In genomic region chr2:10169581-10169980, GRCh38 we compare ENCODE assay signal across 15 cellular contexts. TPM values are rescaled to one million over a fixed set of nuclear protein-coding genes. Genes with fewer than 3 reads are reported as not detected.
DNase-seq lines count a peak whose midpoint lies in the region; TF ChIP-seq lines count a peak whose summit lies in the region.
"Had no signal": no experiment of that assay in that cellular context is flagged by ENCODE, and none has a peak within 500 bp of the region (broad histone marks: within the 10 kb centered on the region; RNA-seq: fewer than 3 reads in every experiment).

No MANE protein-coding gene starts in this region.

- no peak overlapping the region for H3K9ac ChIP-seq in SK-N-SH

- no peak overlapping the region for H2AFZ ChIP-seq in SK-N-SH (ENCODE audit: low read depth)

- H3K27ac ChIP-seq in SK-N-SH (ENCODE audit: low read depth in 2 of 2, low read length in 1 of 2) (peak overlapping the region; percentile 18 to 37; a peak in 3 of 4 replicates), spleen (no peak overlapping the region), tibial nerve (peak overlapping the region in 2 of 4 donors; percentile 7 to 64), SJCRH30 (no peak overlapping the region)
- H3K27ac ChIP-seq: SK-N-MC, skin epidermis had no signal

- H3K4me3 ChIP-seq in SK-N-SH (ENCODE audit: low read depth in 2 of 2, low read length in 1 of 2) (no peak overlapping the region), spleen (no peak overlapping the region), tibial nerve (no peak overlapping the region), SJCRH30 (no peak overlapping the region)
- H3K4me3 ChIP-seq: SK-N-MC, skin epidermis had no signal

- H3K27me3 ChIP-seq in SK-N-SH (ENCODE audit: insufficient read depth) = no peaks in the 10 kb centered on the region
- H3K27me3 ChIP-seq in spleen (replicated peaks in 1 of 7) = no peaks in the 10 kb centered on the region
- H3K27me3 ChIP-seq in tibial nerve = no peaks in the 10 kb centered on the region
- H3K27me3 ChIP-seq in SJCRH30 = no peaks in the 10 kb centered on the region

- DNase-seq in ELR (ENCODE audit: low read depth) = peak; percentile 48
- peak; percentile 44 for DNase-seq in SK-N-SH
- peak; percentile 14 for DNase-seq in fibroblast of peridontal ligament (ENCODE audit: extremely low read depth)
- DNase-seq in spleen = peak; percentile 50
- no peak for DNase-seq in inferior parietal cortex (ENCODE audit: extremely low spot score)
- DNase-seq in tibial nerve (ENCODE audit: low spot score in 2 of 2) = no peak
- no peak for DNase-seq in SJCRH30
- DNase-seq in nucleus accumbens (lab: John Stamatoyannopoulos, UW) = no peak
- DNase-seq: CD8-positive, alpha-beta memory T cell; cortex of kidney; DMS79 treated with DMSO at 0.1 percent for 48 hours; NCI-H1417; stimulated activated CD4-positive, alpha-beta T cell treated with anti-CD3 and anti-CD28 coated beads, Interleukin-4, amount 100 ng/mL, for 1 hour had no signal

- no peak for TF ChIP-seq POLR2A in spleen (IDR thresholded peaks at IDR 0.05)
- no peak for TF ChIP-seq POLR2A in tibial nerve (IDR thresholded peaks at IDR 0.05)

- H3K4me1 ChIP-seq in SK-N-SH (ENCODE audit: control insufficient read depth in 1 of 2, insufficient read depth in 2 of 2, low read depth in 1 of 2, low read length in 1 of 2) (peaks cover 19 to 64% of the 10 kb centered on the region in 2 experiments; a peak in 3 of 4 replicates), spleen (peaks cover 0 to under 1% (median 0%) of the 10 kb centered on the region in 6 donors), tibial nerve (peaks cover 0 to 18% (median 8%) of the 10 kb centered on the region in 4 donors), SJCRH30 (no peaks in the 10 kb centered on the region)

- 0 out of 2 replicates have a peak overlapping the region, but pooled peaks have one; percentile 20 for H3K4me2 ChIP-seq in SK-N-SH

- no peaks in the 10 kb centered on the region for H3K36me3 ChIP-seq in SK-N-SH (replicated peaks in 1 of 2; ENCODE audit: control insufficient read depth in 1 of 2, insufficient read depth in 2 of 2, low read length in 1 of 2)
- H3K36me3 ChIP-seq in spleen = peaks cover 0 to 62% (median 0%) of the 10 kb centered on the region in 6 donors
- H3K36me3 ChIP-seq in tibial nerve = no peaks in the 10 kb centered on the region
- H3K36me3 ChIP-seq in SJCRH30 = no peaks in the 10 kb centered on the region

- no peaks in the 10 kb centered on the region for H3F3A ChIP-seq in SK-N-SH (replicated peaks; ENCODE audit: insufficient read depth)

- no peaks in the 10 kb centered on the region for H3K79me2 ChIP-seq in SK-N-SH (ENCODE audit: insufficient read depth)

- H3K9me3 ChIP-seq in SK-N-SH = no peaks in the 10 kb centered on the region
- H3K9me3 ChIP-seq in spleen = no peaks in the 10 kb centered on the region
- no peaks in the 10 kb centered on the region for H3K9me3 ChIP-seq in tibial nerve
- no peaks in the 10 kb centered on the region for H3K9me3 ChIP-seq in SJCRH30 (replicated peaks)

- WGBS in SK-N-SH (ENCODE audit: low lambda C conversion rate) = 71% methylated on average over 7 of the region's 11 CpGs
- 81 to 89% (median 88%) methylated on average over 10 to 11 of the region's 11 CpGs for WGBS in spleen, 5 donors
- 62 to 71% methylated on average over 11 of the region's 11 CpGs for WGBS in tibial nerve, 2 donors

- TF ChIP-seq CTCF in SK-N-SH (IDR thresholded peaks at IDR 0.05) (no peak), spleen (IDR thresholded peaks at IDR 0.05 in 8 of 11, conservative IDR thresholded peaks at IDR 0.05 in 3 of 11) (no peak), tibial nerve (IDR thresholded peaks at IDR 0.05) (no peak)

- CTCF ChIA-PET in SK-N-SH (lab: Yijun Ruan, JAX) = interaction anchor here (0.7 to 6.5 kb wide), 10 partner anchors 9 to 265 kb away, joined by 3 to 36 read pairs (median 6); partner anchors contain the start of gene HPCAL1

- POLR2A ChIA-PET in SK-N-SH (lab: Yijun Ruan, JAX) = no interaction called here

- intact Hi-C loops in spleen (cut with DNase I; ENCODE audit: low total_unique reads) = no loop called here

- no peaks in the 10 kb centered on the region for H3K9me2 ChIP-seq in SK-N-SH

- no peak for TF ChIP-seq RAD21 in SK-N-SH (IDR thresholded peaks at IDR 0.05; ENCODE audit: low read length)

- TF ChIP-seq EP300 in SK-N-SH (IDR thresholded peaks at IDR 0.05; ENCODE audit: borderline replicate concordance in 1 of 2, low read depth in 1 of 2, low read length in 1 of 2) (no peak; a peak in 1 of 4 replicates), tibial nerve (IDR thresholded peaks at IDR 0.05) (no peak)

- no peaks in the 10 kb centered on the region for H4K20me1 ChIP-seq in SK-N-SH (ENCODE audit: insufficient read depth)

TF ChIP-seq in SK-N-SH, 30 proteins besides CTCF, POLR2A, EP300 and RAD21:
- TF ChIP-seq SMC3 (IDR thresholded peaks at IDR 0.05; ENCODE audit: low read depth, low read length) (no peak), MAX (IDR thresholded peaks at IDR 0.05; ENCODE audit: low read depth) (peak; percentile 21; the same call in 1 of the 2 replicates), TCF12 (IDR thresholded peaks at IDR 0.05) (peak; percentile 12; the same call in 1 of the 2 replicates), NFIC (IDR thresholded peaks at IDR 0.05; ENCODE audit: borderline replicate concordance) (peak; percentile 27; the same call in 1 of the 2 replicates), NRF1 (IDR thresholded peaks at IDR 0.05; ENCODE audit: low read depth, low read length) (no peak)

RNA-seq across cellular contexts. Expression of gene RRM2, which starts 47.0 kb away (rescaled TPM):
- polyA plus RNA-seq in SK-N-SH (2012; rRNA removed) (23.6 and 38.9 TPM in 2 replicates), spleen (10 to 100 TPM in 2 of 3 donors, 1 to 10 TPM in 1; 2.3 to 15.6 (median 12.4) TPM)
- polyA plus RNA-seq in SK-N-SH (2012; cell fraction: cytosol; rRNA removed) = 32.2 and 37.7 TPM in 2 replicates
- 53.0 and 97.8 TPM in 2 replicates for polyA plus RNA-seq in SK-N-SH (2012; cell fraction: nucleus; rRNA removed)
- total RNA-seq in spleen (10 to 100 TPM in 5 of 7 donors, 1 to 10 TPM in 2; 6.3 to 39.2 (median 14.3) TPM), tibial nerve (under 1 TPM in 2 of 4 donors, not detected in 2; 0.59 to 0.60 TPM)
- total RNA-seq in SJCRH30 (2014; rRNA removed; shearing (Covaris generic)) = 417 and 456 TPM in 2 replicates

Comparison
In these comparisons a context has a peak if more than half of its experiments do, and no peak if none do; other contexts are left out.
1. DNase-seq: peak in ELR (single experiment), SK-N-SH (single experiment), fibroblast of peridontal ligament (single experiment) and spleen (single experiment); none in inferior parietal cortex (single experiment), tibial nerve (0 of 2), SJCRH30 (0 of 2) and nucleus accumbens (0 of 56).
2. H3K27ac ChIP-seq: peak in SK-N-SH (2 of 2); none in spleen (0 of 8) and SJCRH30 (single experiment).
3. RNA of gene RRM2, which starts 47.0 kb away (total RNA-seq): 417 to 456 TPM in SJCRH30; 6.3 to 39.2 TPM in spleen and 0.59 to 0.60 TPM in tibial nerve; every median in the first group is over 10 times any median in the second.